ENCODE assay signal across 8 cellular contexts in the genomic region with DNA sequence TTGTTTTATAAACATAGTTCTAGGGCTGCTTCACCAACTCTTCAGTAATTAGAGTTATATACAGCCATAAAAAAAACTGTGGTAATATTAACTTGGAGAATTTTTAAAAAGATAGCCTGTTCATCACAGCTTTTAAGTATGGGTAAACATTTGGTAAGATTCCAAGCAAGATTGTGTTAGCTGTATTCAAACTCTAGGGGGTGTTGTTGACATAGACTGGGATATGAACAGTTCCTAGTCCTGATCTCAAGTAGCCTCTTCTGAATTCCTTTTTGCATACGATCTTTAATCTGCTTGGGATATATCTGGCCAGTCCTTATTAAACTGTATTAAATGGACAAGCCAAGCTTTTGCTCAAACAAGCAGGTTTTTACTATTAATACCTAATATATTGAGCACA. TPM values are rescaled to one million over a fixed set of nuclear protein-coding genes. Genes with fewer than 3 reads are reported as not detected.
DNase-seq lines count a peak whose midpoint lies in the region; FAIRE-seq and TF ChIP-seq lines count a peak whose summit lies in the region.

No MANE protein-coding gene starts in this region.

- no peak for TF ChIP-seq POLR2A in endothelial cell of umbilical vein (IDR thresholded peaks at IDR 0.05; ENCODE audit: low read depth, low read length)

- BruUV-seq in endothelial cell of umbilical vein (replicated peaks; lab: Mats Ljungman, UMichigan): no TSS peak

- H3K9ac ChIP-seq in OCI-LY3 (ENCODE audit: low read length) (no peak overlapping the region), endothelial cell of umbilical vein (replicated peaks; ENCODE audit: extremely low read depth, insufficient read depth, low read length) (peak overlapping the region; percentile 36)

- no peaks in the 10 kb centered on the region for H3K27me3 ChIP-seq in OCI-LY3 (ENCODE audit: low read depth, low read length)
- no peaks in the 10 kb centered on the region for H3K27me3 ChIP-seq in endothelial cell of umbilical vein (ENCODE audit: control insufficient read depth in 2 of 2, insufficient read depth in 2 of 2, low read length in 2 of 2)

- FAIRE-seq in endothelial cell of umbilical vein (lab: Jason Lieb, UNC): peak; percentile 88

- H3K4me1 ChIP-seq in OCI-LY3 (ENCODE audit: low read length) (no peaks in the 10 kb centered on the region), endothelial cell of umbilical vein (ENCODE audit: control insufficient read depth, extremely low read depth, insufficient read depth, low read length) (peaks cover 24% of the 10 kb centered on the region)

- no peak overlapping the region for H3K27ac ChIP-seq in OCI-LY3 (ENCODE audit: low read length)
- peak overlapping the region; percentile 88 for H3K27ac ChIP-seq in endothelial cell of umbilical vein (ENCODE audit: insufficient read depth, low read depth, low read length)

- no peaks in the 10 kb centered on the region for H3K9me1 ChIP-seq in endothelial cell of umbilical vein (replicated peaks; ENCODE audit: control insufficient read depth, extremely low read depth, insufficient read depth, low read length)

- CTCF ChIA-PET in AG04449 (lab: Yijun Ruan, JAX): interaction anchor here (0.7 to 4.3 kb wide), 14 partner anchors 9 to 291 kb away, joined by 3 to 22 read pairs (median 4); no protein-coding TSS in a partner anchor
- CTCF ChIA-PET in endothelial cell of umbilical vein (lab: Charles Lee): interaction anchor here (0.6 to 2.3 kb wide), 31 partner anchors 9 to 1529 kb away, joined by 3 to 26 read pairs (median 3); no protein-coding TSS in a partner anchor

- H2AFZ ChIP-seq in OCI-LY3 (ENCODE audit: low read depth, low read length) (no peak overlapping the region), endothelial cell of umbilical vein (ENCODE audit: low read depth, low read length) (no peak overlapping the region)

- dilution Hi-C loops in endothelial cell of umbilical vein (cut with MboI; ENCODE audit: extremely low pct_ligation_motif_present, low sequenced_read_pairs): no loop called here

- H3K27me3 Mint-ChIP-seq in nephron (ENCODE audit: low read depth): no peaks in the 10 kb centered on the region

- H3K27ac Mint-ChIP-seq in nephron: no peak overlapping the region

- H3K36me3 ChIP-seq in OCI-LY3 (replicated peaks; ENCODE audit: low read depth, low read length) (peaks cover 64% of the 10 kb centered on the region), endothelial cell of umbilical vein (ENCODE audit: control insufficient read depth in 2 of 2, extremely low read depth in 1 of 2, insufficient read depth in 2 of 2, low read length in 2 of 2) (peaks cover 9 to 29% of the 10 kb centered on the region in 2 experiments)

- no peak overlapping the region for H3K4me3 Mint-ChIP-seq in nephron

- peaks cover 42% of the 10 kb centered on the region for H3K36me3 Mint-ChIP-seq in nephron (ENCODE audit: low read depth)

- H3K9me3 Mint-ChIP-seq in nephron: no peaks in the 10 kb centered on the region

- H4K20me1 ChIP-seq in OCI-LY3 (ENCODE audit: insufficient read depth, low read length) (peaks cover 72% of the 10 kb centered on the region), endothelial cell of umbilical vein (replicated peaks; ENCODE audit: control insufficient read depth, extremely low read depth, insufficient read depth, low read length) (peaks cover 9% of the 10 kb centered on the region)

- H3K4me2 ChIP-seq in OCI-LY3 (ENCODE audit: low read length) (no peak overlapping the region), endothelial cell of umbilical vein (ENCODE audit: insufficient read depth, low read length) (peak overlapping the region; percentile 61)

- POLR2A ChIA-PET in AG04449 (lab: Yijun Ruan, JAX): interaction anchor here (0.9 kb wide), 1 partner anchor 13 kb away, joined by 4 read pairs; no protein-coding TSS in a partner anchor
- POLR2A ChIA-PET in endothelial cell of umbilical vein (lab: Charles Lee): no interaction called here

- intact Hi-C loops in endothelial cell of umbilical vein (cut with micrococcal nuclease): loop anchor here (1.0 to 2.0 kb wide), 4 partner anchors 14 to 216 kb away; partner anchors contain the start of gene NOP58

- peaks cover 97% of the 10 kb centered on the region for H3K79me2 ChIP-seq in OCI-LY3 (ENCODE audit: low read length)
- H3K79me2 ChIP-seq in endothelial cell of umbilical vein (ENCODE audit: control insufficient read depth, insufficient read depth, low read length): peaks cover 88% of the 10 kb centered on the region

- H3K4me3 ChIP-seq in AG04449 (ENCODE audit: low read depth, low read length) (no peak overlapping the region), OCI-LY3 (ENCODE audit: low read length) (no peak overlapping the region), endothelial cell of umbilical vein (replicated peaks in 1 of 3; ENCODE audit: insufficient read depth in 1 of 3, low read depth in 1 of 3, low read length in 3 of 3) (peak overlapping the region in 1 of 3 experiments; percentile 12)

- H3K9me3 ChIP-seq in OCI-LY3 (ENCODE audit: insufficient read depth, low read length) (no peaks in the 10 kb centered on the region), endothelial cell of umbilical vein (replicated peaks; ENCODE audit: control insufficient read depth, insufficient read depth, low read length) (no peaks in the 10 kb centered on the region)

- DNase-seq in AG04449 (ENCODE audit: low read depth, low spot score) (no peak), GM10266 (ENCODE audit: extremely low spot score) (no peak), endothelial cell of umbilical vein (ENCODE audit: low read depth, low spot score) (peak; percentile 88), cortex of kidney (lab: John Stamatoyannopoulos, UW) (no peak), GF-D8 (lab: John Stamatoyannopoulos, UW) (no peak)
- no peak for DNase-seq in activated CD4-positive, alpha-beta T cell treated with anti-CD3 and anti-CD28 coated beads for 4 hours

- H3K4me1 Mint-ChIP-seq in nephron: no peaks in the 10 kb centered on the region

- TF ChIP-seq CTCF in AG04449 (IDR thresholded peaks at IDR 0.05; ENCODE audit: insufficient read depth, low read length, missing control alignments): peak; percentile 59
- peak; percentile 28 for TF ChIP-seq CTCF in GM10266 (IDR thresholded peaks at IDR 0.05; ENCODE audit: control insufficient read depth, insufficient read depth, low read depth, missing control alignments)
- peak; percentile 43 for TF ChIP-seq CTCF in OCI-LY3 (IDR thresholded peaks at IDR 0.05; ENCODE audit: low read depth, low read length)
- TF ChIP-seq CTCF in endothelial cell of umbilical vein (IDR thresholded peaks at IDR 0.05; ENCODE audit: extremely low read depth in 1 of 2, insufficient read depth in 1 of 2, low read depth in 1 of 2, low read length in 2 of 2): peak; percentile 41 to 61
- peak; percentile 40 to 57 (median 41) for TF ChIP-seq CTCF in nephron (IDR thresholded peaks at IDR 0.05; ENCODE audit: unreplicated experiment in 3 of 3)

TF ChIP-seq in endothelial cell of umbilical vein, 7 proteins besides CTCF, POLR2A, EP300 and RAD21:
- TF ChIP-seq JUN (IDR thresholded peaks at IDR 0.05; ENCODE audit: borderline replicate concordance, insufficient read depth, insufficient read length, low read depth) (no peak), MYC (IDR thresholded peaks at IDR 0.05; ENCODE audit: low read depth, low read length) (no peak), GATA2 (IDR thresholded peaks at IDR 0.05; ENCODE audit: insufficient read depth, insufficient read length, low read depth, low read length) (no peak), EZH2 (IDR thresholded peaks at IDR 0.05; ENCODE audit: borderline replicate concordance, low read depth, low read length, severe bottlenecking) (no peak), POLR2AphosphoS5 (IDR thresholded peaks at IDR 0.05; ENCODE audit: insufficient read depth, low read depth, low read length) (no peak), MAX (IDR thresholded peaks at IDR 0.05; ENCODE audit: insufficient read depth, insufficient read length) (no peak), FOS (IDR thresholded peaks at IDR 0.05; ENCODE audit: borderline replicate concordance, insufficient read depth, low read length) (no peak)

RNA-seq across cellular contexts. Expression of gene NOP58, which starts 13.4 kb away (rescaled TPM):
- 70.6 and 71.4 TPM in 2 replicates for total RNA-seq in endothelial cell of umbilical vein
- polyA plus RNA-seq in endothelial cell of umbilical vein: 12.0 and 21.7 TPM in 2 replicates
- 32.7 and 34.8 TPM in 2 replicates for polyA plus RNA-seq in endothelial cell of umbilical vein (2011; cell fraction: cytosol; rRNA removed)
- polyA plus RNA-seq in endothelial cell of umbilical vein (2011; cell fraction: nucleus; rRNA removed): 69.6 and 107 TPM in 2 replicates
- 62.0 and 91.9 TPM in 2 replicates for polyA plus RNA-seq in endothelial cell of umbilical vein (2012)
- 37.5 and 46.1 TPM in 2 replicates for polyA minus RNA-seq in endothelial cell of umbilical vein
- polyA minus RNA-seq in endothelial cell of umbilical vein (2011; cell fraction: cytosol; rRNA and poly(A)+ RNA removed): 48.1 TPM
- 95.6 and 110 TPM in 2 replicates for polyA minus RNA-seq in endothelial cell of umbilical vein (2011; cell fraction: nucleus; rRNA and poly(A)+ RNA removed)

RNA-seq across cellular contexts. Expression of gene SUMO1, which starts 40.5 kb away (rescaled TPM):
- total RNA-seq in endothelial cell of umbilical vein: 102 and 105 TPM in 2 replicates
- polyA plus RNA-seq in endothelial cell of umbilical vein: 32.7 and 38.5 TPM in 2 replicates
- polyA plus RNA-seq in endothelial cell of umbilical vein (2011; cell fraction: cytosol; rRNA removed): 58.9 and 59.7 TPM in 2 replicates
- 20.4 and 24.1 TPM in 2 replicates for polyA plus RNA-seq in endothelial cell of umbilical vein (2011; cell fraction: nucleus; rRNA removed)
- 122 and 164 TPM in 2 replicates for polyA plus RNA-seq in endothelial cell of umbilical vein (2012)
- 39.6 and 49.1 TPM in 2 replicates for polyA minus RNA-seq in endothelial cell of umbilical vein
- polyA minus RNA-seq in endothelial cell of umbilical vein (2011; cell fraction: cytosol; rRNA and poly(A)+ RNA removed): 31.9 TPM
- polyA minus RNA-seq in endothelial cell of umbilical vein (2011; cell fraction: nucleus; rRNA and poly(A)+ RNA removed): 11.5 and 18.3 TPM in 2 replicates
